In the genomic region with DNA sequence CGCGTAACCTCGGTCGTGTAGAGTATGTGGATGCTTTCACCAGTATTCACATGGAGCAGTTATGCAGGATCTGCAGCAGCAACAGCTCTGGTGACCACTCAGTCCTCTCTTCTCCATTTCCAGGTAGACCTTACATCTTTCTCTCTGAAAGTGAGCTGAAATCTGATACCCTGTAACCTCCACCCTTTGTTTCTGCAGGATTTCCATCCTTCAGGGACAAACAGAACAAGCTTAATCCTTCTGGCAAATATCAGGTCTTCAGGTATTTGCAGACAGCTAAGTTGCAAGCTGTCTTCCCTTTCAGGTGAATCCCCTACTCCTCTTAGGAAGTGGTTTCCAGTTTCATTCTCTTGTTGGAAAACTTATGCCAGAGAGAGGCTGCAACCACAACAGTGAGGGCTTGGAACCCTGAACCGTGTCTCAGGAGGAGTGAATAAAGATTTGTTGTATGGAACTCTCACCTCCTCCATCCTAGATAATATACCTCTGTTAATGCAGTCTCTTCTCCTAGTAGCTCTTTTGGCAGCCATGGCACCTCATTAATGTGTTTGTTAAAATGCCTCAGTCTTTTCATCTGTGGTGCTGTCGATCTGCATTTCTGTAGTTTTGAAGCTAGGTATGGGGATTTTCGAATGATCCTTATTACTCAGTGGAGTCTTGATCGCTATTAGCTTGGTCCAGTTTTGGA, we compare ENCODE assay signal across 15 cellular contexts.
DNase-seq lines count a peak whose midpoint lies in the region; ATAC-seq, FAIRE-seq and TF ChIP-seq lines count a peak whose summit lies in the region.
"Had no signal": no experiment of that assay in that cellular context is flagged by ENCODE, and none has a peak within 500 bp of the region (broad histone marks: within the 10 kb centered on the region; RNA-seq: fewer than 3 reads in every experiment).

No MANE protein-coding gene starts in this region.

- TF ChIP-seq RAD21 in A549 (conservative IDR thresholded peaks at IDR 0.05 in 1 of 2, IDR thresholded peaks at IDR 0.05 in 1 of 2) = no peak

- POLR2A ChIA-PET in A549 (lab: Yijun Ruan, JAX) = interaction anchor here (0.7 kb wide), 1 partner anchor 15 kb away, joined by 3 read pairs; no protein-coding TSS in a partner anchor

- CTCF ChIA-PET in A549 (lab: Yijun Ruan, JAX) = interaction anchor here (0.7 to 6.2 kb wide), 8 partner anchors 11 to 275 kb away, joined by 3 to 45 read pairs (median 3); no protein-coding TSS in a partner anchor

- H3K9me3 ChIP-seq in A549 = no peaks in the 10 kb centered on the region
- H3K9me3 ChIP-seq in iPS-20b (ENCODE audit: insufficient read depth, low read depth, low read length) = no peaks in the 10 kb centered on the region
- H3K9me3 ChIP-seq in left ventricle myocardium inferior (replicated peaks) = no peaks in the 10 kb centered on the region
- H3K9me3 ChIP-seq: esophagus muscularis mucosa, gastrocnemius medialis, neutrophil had no signal

- no peak for DNase-seq in A549 (ENCODE audit: low read depth in 1 of 2, low spot score in 1 of 2)
- DNase-seq in DMS53 (lab: John Stamatoyannopoulos, UW) = peak; percentile 91
- peak; percentile 45 for DNase-seq in NCI-H69 (lab: John Stamatoyannopoulos, UW)
- no peak for DNase-seq in left ventricle myocardium inferior
- no peak for DNase-seq in NCI-H2227 (lab: John Stamatoyannopoulos, UW; ENCODE audit: unreplicated experiment)
- DNase-seq: activated CD4-positive, alpha-beta T cell treated with anti-CD3 and anti-CD28 coated beads for 1 hour; effector memory CD4-positive, alpha-beta T cell; gastrocnemius medialis; left ventricle myocardium superior; small intestine; stimulated activated CD4-positive, alpha-beta T cell treated with anti-CD3 and anti-CD28 coated beads, Interleukin-4, amount 100 ng/mL, for 1 hour had no signal

- H3K27me3 ChIP-seq in iPS-20b (ENCODE audit: insufficient read depth, low read length) = no peaks in the 10 kb centered on the region
- H3K27me3 ChIP-seq in left ventricle myocardium inferior (ENCODE audit: low read depth) = no peaks in the 10 kb centered on the region
- H3K27me3 ChIP-seq: esophagus muscularis mucosa, gastrocnemius medialis, neutrophil had no signal

- peak; percentile 54 for FAIRE-seq in A549 (lab: Jason Lieb, UNC)
- FAIRE-seq: small intestine had no signal

- TF ChIP-seq EP300 in A549 (IDR thresholded peaks at IDR 0.05) = no peak

- H3K36me3 ChIP-seq in iPS-20b (ENCODE audit: insufficient read depth, low read depth, low read length) (no peaks in the 10 kb centered on the region), left ventricle myocardium inferior (no peaks in the 10 kb centered on the region)
- H3K36me3 ChIP-seq: esophagus muscularis mucosa, gastrocnemius medialis, neutrophil had no signal

- no peak for TF ChIP-seq POLR2A in A549 (IDR thresholded peaks at IDR 0.05; ENCODE audit: low read length)

- no peak overlapping the region for H3K4me3 ChIP-seq in A549
- H3K4me3 ChIP-seq in iPS-20b (ENCODE audit: low read length) = peak overlapping the region; percentile 53
- H3K4me3 ChIP-seq in left ventricle myocardium inferior = no peak overlapping the region
- H3K4me3 ChIP-seq: esophagus muscularis mucosa, gastrocnemius medialis had no signal

- intact Hi-C loops in left ventricle myocardium inferior (cut with micrococcal nuclease) = no loop called here

- TF ChIP-seq CTCF in A549 (IDR thresholded peaks at IDR 0.05) = no peak
- no peak for TF ChIP-seq CTCF in left ventricle myocardium inferior (IDR thresholded peaks at IDR 0.05; ENCODE audit: borderline replicate concordance)

- ATAC-seq in A549 (no peak), GM21529 (IDR thresholded peaks at IDR 0.05; ENCODE audit: unreplicated experiment) (no peak)
- ATAC-seq: gastrocnemius medialis, left ventricle myocardium superior had no signal

- H3K4me1 ChIP-seq in A549 = peaks cover 43% of the 10 kb centered on the region
- peaks cover 24% of the 10 kb centered on the region; the same call in 1 of the 2 replicates for H3K4me1 ChIP-seq in iPS-20b (ENCODE audit: insufficient read depth, low read length)
- H3K4me1 ChIP-seq in left ventricle myocardium inferior = peaks cover under 1% of the 10 kb centered on the region
- H3K4me1 ChIP-seq: gastrocnemius medialis had no signal

- 95% methylated on average over 8 of the region's 8 CpGs for WGBS in A549 (ENCODE audit: missing lambda C conversion rate)

- peak overlapping the region; percentile 2; the same call in 1 of the 3 replicates for H3K4me2 ChIP-seq in A549

- peak overlapping the region in 1 of 2 experiments; percentile 5; a peak in 1 of 6 replicates for H3K27ac ChIP-seq in A549
- H3K27ac ChIP-seq in iPS-20b (ENCODE audit: low read length) = peak overlapping the region; percentile 32
- no peak overlapping the region for H3K27ac ChIP-seq in left ventricle myocardium inferior (replicated peaks)
- H3K27ac ChIP-seq: esophagus muscularis mucosa, gastrocnemius medialis, neutrophil had no signal

- peak overlapping the region; percentile 64; the same call in 1 of the 2 replicates for H3K9ac ChIP-seq in iPS-20b (ENCODE audit: low read depth, low read length)

TF ChIP-seq in A549, 52 proteins besides CTCF, POLR2A, EP300 and RAD21:
- TF ChIP-seq TP53 (CRISPR knock-in tag; IDR thresholded peaks at IDR 0.05) (no peak), HOXB5 (CRISPR knock-in tag; IDR thresholded peaks at IDR 0.05) (no peak)
- TF ChIP-seq, protein P1, sequence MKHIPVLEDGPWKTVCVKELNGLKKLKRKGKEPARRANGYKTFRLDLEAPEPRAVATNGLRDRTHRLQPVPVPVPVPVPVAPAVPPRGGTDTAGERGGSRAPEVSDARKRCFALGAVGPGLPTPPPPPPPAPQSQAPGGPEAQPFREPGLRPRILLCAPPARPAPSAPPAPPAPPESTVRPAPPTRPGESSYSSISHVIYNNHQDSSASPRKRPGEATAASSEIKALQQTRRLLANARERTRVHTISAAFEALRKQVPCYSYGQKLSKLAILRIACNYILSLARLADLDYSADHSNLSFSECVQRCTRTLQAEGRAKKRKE (CRISPR knock-in tag; IDR thresholded peaks at IDR 0.05; ENCODE audit: low read depth) = no peak
- TF ChIP-seq, protein P2, sequence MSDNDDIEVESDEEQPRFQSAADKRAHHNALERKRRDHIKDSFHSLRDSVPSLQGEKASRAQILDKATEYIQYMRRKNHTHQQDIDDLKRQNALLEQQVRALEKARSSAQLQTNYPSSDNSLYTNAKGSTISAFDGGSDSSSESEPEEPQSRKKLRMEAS (IDR thresholded peaks at IDR 0.05) = no peak

Comparison
In these comparisons a context has a peak if more than half of its experiments do, and no peak if none do; other contexts are left out.
1. DNase-seq: peak in DMS53 (single experiment) and NCI-H69 (single experiment); none in A549 (0 of 2), left ventricle myocardium inferior (single experiment) and NCI-H2227 (single experiment).